1 cellular context compared by ENCODE assay signal in the genomic region with DNA sequence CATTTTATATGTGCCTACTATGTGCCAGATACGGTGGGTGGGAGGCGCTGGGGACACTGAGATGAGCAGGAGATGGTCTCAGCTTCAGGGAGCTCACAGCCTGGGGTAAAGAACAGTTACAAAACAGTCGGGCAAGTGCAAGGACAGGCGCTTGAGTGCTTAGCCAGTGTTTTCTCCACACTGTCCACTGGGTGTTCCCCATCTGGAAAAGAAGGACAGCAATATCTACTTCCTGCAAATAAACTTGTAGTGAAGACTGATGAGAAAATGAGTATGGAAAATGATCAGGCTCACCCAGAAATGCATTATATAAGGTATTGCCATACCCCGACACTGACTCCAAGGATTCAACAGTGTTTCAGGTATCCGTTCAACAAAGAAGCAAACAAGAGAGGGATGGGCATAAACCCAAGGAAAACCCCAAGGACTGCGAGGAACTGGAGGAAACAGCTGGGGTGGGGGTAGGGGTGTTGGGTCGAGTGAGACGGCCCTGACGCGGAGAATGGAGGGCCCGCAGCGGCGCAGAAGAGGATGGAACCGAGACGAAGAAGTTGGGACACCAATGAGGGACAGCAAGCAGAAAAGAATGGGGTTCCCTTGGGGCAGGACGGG.
TF ChIP-seq lines count a peak whose summit lies in the region.

No MANE protein-coding gene starts in this region.

TF ChIP-seq in IMR-90, 13 proteins besides CTCF, POLR2A, EP300 and RAD21 (continued from another document):
- TF ChIP-seq MAFK (IDR thresholded peaks at IDR 0.05; ENCODE audit: low read depth, low read length) (no peak), FOS (IDR thresholded peaks at IDR 0.05; ENCODE audit: low read depth, low read length) (no peak), SMC3 (IDR thresholded peaks at IDR 0.05; ENCODE audit: low read depth, low read length) (no peak), RFX5 (IDR thresholded peaks at IDR 0.05; ENCODE audit: low read depth, low read length) (no peak)
